ENCODE assay signal across 29 cellular contexts in genomic region chrX:110258552-110258951, GRCh38. TPM values are rescaled to one million over a fixed set of nuclear protein-coding genes. Genes with fewer than 3 reads are reported as not detected.
A peak's percentile ranks its signal among the peaks of the same experiment; 100 is the strongest.
DNase-seq lines count a peak whose midpoint lies in the region; ATAC-seq and TF ChIP-seq lines count a peak whose summit lies in the region.
"Had no signal": no experiment of that assay in that cellular context is flagged by ENCODE, and none has a peak within 500 bp of the region (broad histone marks: within the 10 kb centered on the region; RNA-seq: fewer than 3 reads in every experiment).

No MANE protein-coding gene starts in this region.

- TF ChIP-seq CTCF in AG10803 (conservative IDR thresholded peaks at IDR 0.05; ENCODE audit: low read length), result no peak
- no peak for TF ChIP-seq CTCF in HFFc6 (IDR thresholded peaks at IDR 0.05)
- TF ChIP-seq CTCF in astrocyte of the spinal cord (IDR thresholded peaks at IDR 0.05; ENCODE audit: low read depth, low read length), result no peak
- no peak for TF ChIP-seq CTCF in fibroblast of the aortic adventitia (IDR thresholded peaks at IDR 0.05; ENCODE audit: insufficient read depth, low read length)
- TF ChIP-seq CTCF in chondrocyte (IDR thresholded peaks at IDR 0.05), result no peak

- H3K27ac Mint-ChIP-seq in HFFc6 (peak overlapping the region; percentile 48), chondrocyte (ENCODE audit: unreplicated experiment) (no peak overlapping the region), immature natural killer cell (no peak overlapping the region)
- no peak overlapping the region for H3K27ac Mint-ChIP-seq in activated naive CD8-positive, alpha-beta T cell treated with anti-CD3 and anti-CD28 coated beads, Interleukin-2, amount 50 U/mL, for 24 hours
- H3K27ac Mint-ChIP-seq: activated CD4-positive, alpha-beta T cell treated with anti-CD3 and anti-CD28 coated beads for 36 hours; activated CD8-positive, alpha-beta T cell treated with anti-CD3 and anti-CD28 coated beads, Interleukin-2, amount 10 ng/mL, durations not matched to agents 7 days and 5 days; activated naive CD4-positive, alpha-beta T cell treated with anti-CD3 and anti-CD28 coated beads, Interleukin-2, amount 50 U/mL, for 72 hours; dendritic cell treated with granulocyte-macrophage colony-stimulating factor and Interleukin-4, amounts not matched to agents 40 ng/mL and 50 ng/mL, for 4 days; stimulated activated memory B cell treated with anti-CD40 and anti-IgM and Interleukin-4, amounts not matched to agents 10 μg/mL and 1 μg/mL and 100 μg/mL, for 72 hours had no signal

- no peaks in the 10 kb centered on the region for H3K36me3 Mint-ChIP-seq in HFFc6 (ENCODE audit: low read depth)
- no peaks in the 10 kb centered on the region for H3K36me3 Mint-ChIP-seq in chondrocyte (ENCODE audit: low read depth)
- H3K36me3 Mint-ChIP-seq in immature natural killer cell, result peaks cover 0 to 3% (median 0%) of the 10 kb centered on the region in 3 donors
- H3K36me3 Mint-ChIP-seq in activated naive CD8-positive, alpha-beta T cell treated with anti-CD3 and anti-CD28 coated beads, Interleukin-2, amount 50 U/mL, for 24 hours (ENCODE audit: low read depth), result peaks cover 3% of the 10 kb centered on the region
- H3K36me3 Mint-ChIP-seq: activated naive CD4-positive, alpha-beta T cell treated with anti-CD3 and anti-CD28 coated beads, Interleukin-2, amount 50 U/mL, for 72 hours; stimulated activated memory B cell treated with anti-CD40 and anti-IgM and Interleukin-4, amounts not matched to agents 10 μg/mL and 1 μg/mL and 100 μg/mL, for 72 hours had no signal

- H3K27me3 Mint-ChIP-seq in HFFc6 (ENCODE audit: insufficient read depth), result no peaks in the 10 kb centered on the region
- H3K27me3 Mint-ChIP-seq in chondrocyte (ENCODE audit: low read depth), result no peaks in the 10 kb centered on the region
- peaks cover 0 to 2% (median 0%) of the 10 kb centered on the region in 3 donors for H3K27me3 Mint-ChIP-seq in immature natural killer cell (ENCODE audit: low read depth in 3 of 3)
- no peaks in the 10 kb centered on the region for H3K27me3 Mint-ChIP-seq in activated naive CD8-positive, alpha-beta T cell treated with anti-CD3 and anti-CD28 coated beads, Interleukin-2, amount 50 U/mL, for 24 hours
- H3K27me3 Mint-ChIP-seq: activated CD4-positive, alpha-beta T cell treated with anti-CD3 and anti-CD28 coated beads for 36 hours; dendritic cell treated with granulocyte-macrophage colony-stimulating factor and Interleukin-4, amounts not matched to agents 40 ng/mL and 50 ng/mL, for 4 days; stimulated activated memory B cell treated with anti-CD40 and anti-IgM and Interleukin-4, amounts not matched to agents 10 μg/mL and 1 μg/mL and 100 μg/mL, for 72 hours had no signal

- H3K9me3 Mint-ChIP-seq in HFFc6, result no peaks in the 10 kb centered on the region
- no peaks in the 10 kb centered on the region for H3K9me3 Mint-ChIP-seq in chondrocyte (ENCODE audit: low read depth)
- no peaks in the 10 kb centered on the region for H3K9me3 Mint-ChIP-seq in immature natural killer cell
- no peaks in the 10 kb centered on the region for H3K9me3 Mint-ChIP-seq in activated naive CD8-positive, alpha-beta T cell treated with anti-CD3 and anti-CD28 coated beads, Interleukin-2, amount 50 U/mL, for 24 hours
- H3K9me3 Mint-ChIP-seq: activated naive CD4-positive, alpha-beta T cell treated with anti-CD3 and anti-CD28 coated beads, Interleukin-2, amount 50 U/mL, for 72 hours; dendritic cell treated with granulocyte-macrophage colony-stimulating factor and Interleukin-4, amounts not matched to agents 40 ng/mL and 50 ng/mL, for 4 days; nephron progenitor cell; stimulated activated memory B cell treated with anti-CD40 and anti-IgM and Interleukin-4, amounts not matched to agents 10 μg/mL and 1 μg/mL and 100 μg/mL, for 72 hours had no signal

- H3K4me3 Mint-ChIP-seq in HFFc6 (no peak overlapping the region), chondrocyte (ENCODE audit: unreplicated experiment) (no peak overlapping the region), immature natural killer cell (no peak overlapping the region)
- H3K4me3 Mint-ChIP-seq in activated naive CD8-positive, alpha-beta T cell treated with anti-CD3 and anti-CD28 coated beads, Interleukin-2, amount 50 U/mL, for 24 hours, result no peak overlapping the region
- H3K4me3 Mint-ChIP-seq: activated CD4-positive, alpha-beta T cell treated with anti-CD3 and anti-CD28 coated beads for 36 hours; activated CD8-positive, alpha-beta T cell treated with anti-CD3 and anti-CD28 coated beads, Interleukin-2, amount 10 ng/mL, durations not matched to agents 7 days and 5 days; dendritic cell treated with granulocyte-macrophage colony-stimulating factor and Interleukin-4, amounts not matched to agents 40 ng/mL and 50 ng/mL, for 4 days; nephron progenitor cell; stimulated activated memory B cell treated with anti-CD40 and anti-IgM and Interleukin-4, amounts not matched to agents 10 μg/mL and 1 μg/mL and 100 μg/mL, for 72 hours had no signal

- H3K4me1 Mint-ChIP-seq in HFFc6 (ENCODE audit: low read depth), result peaks cover 18% of the 10 kb centered on the region
- H3K4me1 Mint-ChIP-seq in chondrocyte (ENCODE audit: low read depth), result peaks cover 4% of the 10 kb centered on the region
- H3K4me1 Mint-ChIP-seq in immature natural killer cell, result peaks cover 6 to 10% of the 10 kb centered on the region in 2 donors
- H3K4me1 Mint-ChIP-seq in activated naive CD8-positive, alpha-beta T cell treated with anti-CD3 and anti-CD28 coated beads, Interleukin-2, amount 50 U/mL, for 24 hours, result peaks cover 12% of the 10 kb centered on the region
- H3K4me1 Mint-ChIP-seq: nephron progenitor cell; stimulated activated memory B cell treated with anti-CD40 and anti-IgM and Interleukin-4, amounts not matched to agents 10 μg/mL and 1 μg/mL and 100 μg/mL, for 72 hours had no signal

- H3K4me3 ChIP-seq in AG10803 (ENCODE audit: low read length), result no peak overlapping the region
- H3K4me3 ChIP-seq in astrocyte of the spinal cord (ENCODE audit: low read depth, low read length), result no peak overlapping the region
- H3K4me3 ChIP-seq in fibroblast of the aortic adventitia (ENCODE audit: low read depth, low read length), result no peak overlapping the region
- H3K4me3 ChIP-seq: lung, upper lobe of left lung had no signal

- DNase-seq in AG10803 (ENCODE audit: low read depth) (peak; percentile 40), HFFc6 (peak; percentile 8), astrocyte of the spinal cord (ENCODE audit: low read depth, low spot score) (peak; percentile 18), fibroblast of the aortic adventitia (ENCODE audit: low read depth) (peak; percentile 55), chondrocyte (ENCODE audit: low spot score) (no peak), immature natural killer cell (no peak)
- no peak for DNase-seq in activated naive CD8-positive, alpha-beta T cell treated with anti-CD3 and anti-CD28 coated beads, Interleukin-2, amount 50 U/mL, for 24 hours
- DNase-seq: activated CD4-positive, alpha-beta T cell treated with anti-CD3 and anti-CD28 coated beads for 36 hours; activated CD8-positive, alpha-beta T cell treated with anti-CD3 and anti-CD28 coated beads, Interleukin-2, amount 10 ng/mL, durations not matched to agents 7 days and 5 days; activated T-cell treated with anti-CD3 and anti-CD28 coated beads for 4 hours; anterior cingulate cortex; C1 segment of cervical spinal cord; caudate nucleus; COR-L47; DMS53; GF-D8; head of caudate nucleus; NCI-H1105 treated with DMSO at 0.1 percent for 48 hours; NCI-H2029; nephron progenitor cell; RPMI8226; stimulated activated CD4-positive, alpha-beta T cell treated with anti-CD3 and anti-CD28 coated beads, Interleukin-4, amount 100 ng/mL, for 1 hour; T-helper 2 cell; upper lobe of left lung had no signal

- in situ Hi-C loops in astrocyte of the spinal cord (cut with HindIII; ENCODE audit: low sequenced_read_pairs), result no loop called here

- no peak for ATAC-seq in HG03460 (IDR thresholded peaks at IDR 0.05; ENCODE audit: unreplicated experiment)
- ATAC-seq in activated naive CD8-positive, alpha-beta T cell treated with anti-CD3 and anti-CD28 coated beads, Interleukin-2, amount 50 U/mL, for 24 hours, result no peak
- ATAC-seq: activated CD4-positive, alpha-beta T cell treated with anti-CD3 and anti-CD28 coated beads for 36 hours; activated CD8-positive, alpha-beta T cell treated with anti-CD3 and anti-CD28 coated beads, Interleukin-2, amount 10 ng/mL, durations not matched to agents 7 days and 5 days; activated naive CD4-positive, alpha-beta T cell treated with anti-CD3 and anti-CD28 coated beads, Interleukin-2, amount 50 U/mL, for 72 hours; stimulated activated memory B cell treated with anti-CD40 and anti-IgM and Interleukin-4, amounts not matched to agents 10 μg/mL and 1 μg/mL and 100 μg/mL, for 72 hours had no signal

RNA-seq across cellular contexts. Expression of gene AMMECR1, which starts 59.3 kb away (rescaled TPM):
- total RNA-seq in HFFc6 (2021; fragmentation: NEBNext Ultra II Directional; extraction: Animal tissue kit (Norgen Biotek cat#: 25700)), result 10 to 100 TPM; 10.1 to 13.4 (median 11.7) TPM
- total RNA-seq in fibroblast of the aortic adventitia (ENCODE audit: low replicate concordance), result 13.8 and 24.8 TPM in 2 replicates
- 16.5 to 17.9 TPM (median 17.8 TPM) in 3 replicates for total RNA-seq in chondrocyte
- 1 to 10 TPM; 6.2 to 8.1 (median 7.6) TPM for polyA plus RNA-seq in immature natural killer cell

Comparison
In these comparisons a context has a peak if more than half of its experiments do, and no peak if none do; other contexts are left out.
1. DNase-seq: peak in AG10803 (single experiment), HFFc6 (single experiment), astrocyte of the spinal cord (single experiment) and fibroblast of the aortic adventitia (single experiment); none in chondrocyte (single experiment), immature natural killer cell (0 of 3) and activated naive CD8-positive, alpha-beta T cell treated with anti-CD3 and anti-CD28 coated beads, Interleukin-2, amount 50 U/mL, for 24 hours (single experiment).